ENCODE assay signal across 9 cellular contexts in the genomic region with DNA sequence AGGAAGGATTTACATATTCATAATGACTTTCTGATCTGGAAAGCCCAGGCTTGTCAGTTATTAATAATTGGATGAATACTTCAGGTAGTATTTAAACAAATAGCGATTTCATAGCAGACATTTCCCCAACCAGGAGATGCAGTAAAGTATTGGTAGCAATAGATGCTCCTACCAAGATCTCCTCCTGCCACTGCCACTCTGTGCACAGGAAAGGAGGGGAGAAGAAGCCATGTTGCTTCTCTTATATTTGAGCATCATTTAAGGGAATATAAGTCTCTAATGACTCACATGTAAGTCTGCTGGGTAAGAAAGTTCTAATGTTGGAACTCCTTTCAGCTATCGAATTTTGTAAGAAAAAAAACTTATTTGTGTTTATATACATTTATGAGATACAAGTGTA. TPM values are rescaled to one million over a fixed set of nuclear protein-coding genes. Genes with fewer than 3 reads are reported as not detected.
A peak's percentile ranks its signal among the peaks of the same experiment; 100 is the strongest.
DNase-seq lines count a peak whose midpoint lies in the region; ATAC-seq, FAIRE-seq and TF ChIP-seq lines count a peak whose summit lies in the region.
"Had no signal": no experiment of that assay in that cellular context is flagged by ENCODE, and none has a peak within 500 bp of the region (broad histone marks: within the 10 kb centered on the region; RNA-seq: fewer than 3 reads in every experiment).

No MANE protein-coding gene starts in this region.

- peaks cover 66% of the 10 kb centered on the region for H3K4me1 Mint-ChIP-seq in stimulated activated naive CD8-positive, alpha-beta T cell treated with anti-CD3 and anti-CD28 coated beads, Interleukin-15, Interleukin-2, amounts not matched to agents 100 ng/mL and 50 ng/mL, for 24 hours (ENCODE audit: low read depth)

- no peak; the same call in 1 of the 2 replicates for TF ChIP-seq POLR2A in GM12878 (IDR thresholded peaks at IDR 0.05; ENCODE audit: low read depth, low read length)

- H3K4me1 ChIP-seq in GM12878 (ENCODE audit: control insufficient read depth, insufficient read depth, low read length) (peaks cover 15% of the 10 kb centered on the region; the same call in 1 of the 2 replicates), mucosa of rectum (ENCODE audit: control insufficient read depth in 2 of 2, insufficient read depth in 2 of 2, low read length in 2 of 2) (peaks cover 2 to 6% of the 10 kb centered on the region in 2 donors)

- H3K9me3 ChIP-seq in GM12878 (replicated peaks; ENCODE audit: control insufficient read depth, insufficient read depth, low read length) (no peaks in the 10 kb centered on the region; the same call in 2 of the 3 replicates), mucosa of rectum (ENCODE audit: control insufficient read depth in 2 of 2, low read length in 2 of 2) (no peaks in the 10 kb centered on the region)

- H3K27me3 ChIP-seq in GM12878 (replicated peaks in 1 of 2; ENCODE audit: control insufficient read depth in 2 of 2, insufficient read depth in 2 of 2, low read length in 1 of 2), result no peaks in the 10 kb centered on the region
- H3K27me3 ChIP-seq in mucosa of rectum (ENCODE audit: control insufficient read depth in 2 of 2, insufficient read depth in 2 of 2, low read length in 2 of 2), result no peaks in the 10 kb centered on the region

- H3K27me3 Mint-ChIP-seq in stimulated activated naive CD8-positive, alpha-beta T cell treated with anti-CD3 and anti-CD28 coated beads, Interleukin-15, Interleukin-2, amounts not matched to agents 100 ng/mL and 50 ng/mL, for 24 hours, result no peaks in the 10 kb centered on the region

- H2AFZ ChIP-seq in GM12878 (ENCODE audit: control insufficient read depth, low read depth, low read length), result peak overlapping the region; percentile 12; the same call in 1 of the 2 replicates

- in situ Hi-C loops in GM12878 (cut with MboI), result loop anchor here (5.0 to 10.0 kb wide), 2 partner anchors 177 to 724 kb away; a partner anchor contains a TSS

- TF ChIP-seq RAD21 in GM12878 (IDR thresholded peaks at IDR 0.05; ENCODE audit: insufficient read depth, low read depth, low read length), result no peak

- no peak for FAIRE-seq in GM12878 (lab: Jason Lieb, UNC)

- RAD21 ChIA-PET in GM12878 (lab: Charles Lee; ENCODE audit: unreplicated experiment), result interaction anchor here (1.0 to 3.4 kb wide), 8 partner anchors 11 to 806 kb away, joined by 3 to 39 read pairs (median 4); a partner anchor contains a TSS

- no peak for TF ChIP-seq EP300 in GM12878 (IDR thresholded peaks at IDR 0.05; ENCODE audit: borderline replicate concordance in 1 of 2, control insufficient read depth in 1 of 2, low read depth in 2 of 2, low read length in 2 of 2)

- H3K4me2 ChIP-seq in GM12878 (ENCODE audit: control insufficient read depth, insufficient read depth), result peak overlapping the region; percentile 97

- TF ChIP-seq CTCF in GM12878 (IDR thresholded peaks at IDR 0.05 in 2 of 3, conservative IDR thresholded peaks at IDR 0.05 in 1 of 3; ENCODE audit: control insufficient read depth in 2 of 3, extremely low read depth in 1 of 3, insufficient read depth in 1 of 3, low read depth in 3 of 3, low read length in 3 of 3), result no peak

- no peaks in the 10 kb centered on the region for H3K9me3 Mint-ChIP-seq in stimulated activated naive CD8-positive, alpha-beta T cell treated with anti-CD3 and anti-CD28 coated beads, Interleukin-15, Interleukin-2, amounts not matched to agents 100 ng/mL and 50 ng/mL, for 24 hours

- H3K27ac Mint-ChIP-seq in stimulated activated naive CD8-positive, alpha-beta T cell treated with anti-CD3 and anti-CD28 coated beads, Interleukin-15, Interleukin-2, amounts not matched to agents 100 ng/mL and 50 ng/mL, for 24 hours, result peak overlapping the region; percentile 98

- H3K27ac ChIP-seq in GM12878 (ENCODE audit: control insufficient read depth, insufficient read depth) (peak overlapping the region; percentile 100), mucosa of rectum (ENCODE audit: low read depth in 2 of 2, low read length in 2 of 2) (peak overlapping the region; percentile 82 to 84)

- CTCF ChIA-PET in GM12878 (lab: Yijun Ruan, JAX), result interaction anchor here (0.7 to 4.3 kb wide), 5 partner anchors 9 to 687 kb away, joined by 3 to 37 read pairs (median 11); a partner anchor contains a TSS

- SMC1A ChIA-PET in GM12878 (lab: Charles Lee; ENCODE audit: uncharacterized antibody, unreplicated experiment), result interaction anchor here (0.9 to 3.9 kb wide), 14 partner anchors 9 to 512 kb away, joined by 3 to 32 read pairs (median 5); a partner anchor contains a TSS

- H3K79me2 ChIP-seq in GM12878 (ENCODE audit: control insufficient read depth, insufficient read depth, low read length), result peaks cover 55% of the 10 kb centered on the region

- WGBS in GM12878 (ENCODE audit: insufficient coverage, insufficient replicate concordance, low lambda C conversion rate, missing lambda C conversion rate), result 2% methylated on average over 2 of the region's 2 CpGs

- H3K36me3 Mint-ChIP-seq in stimulated activated naive CD8-positive, alpha-beta T cell treated with anti-CD3 and anti-CD28 coated beads, Interleukin-15, Interleukin-2, amounts not matched to agents 100 ng/mL and 50 ng/mL, for 24 hours (ENCODE audit: low read depth), result peaks cover 60% of the 10 kb centered on the region

- no peak for DNase-seq in stimulated activated naive CD8-positive, alpha-beta T cell treated with anti-CD3 and anti-CD28 coated beads, Interleukin-15, Interleukin-2, amounts not matched to agents 100 U/mL and 50 U/mL, for 24 hours
- DNase-seq in GM12878 (ENCODE audit: low read depth, low spot score), result no peak
- no peak for DNase-seq in GF-D8 (lab: John Stamatoyannopoulos, UW)
- DNase-seq in nucleus accumbens (lab: John Stamatoyannopoulos, UW), result no peak
- no peak for DNase-seq in ecto neural progenitor cell (ENCODE audit: low spot score)
- DNase-seq in NCI-H345 (lab: John Stamatoyannopoulos, UW), result no peak

- peak overlapping the region; percentile 95 for H3K4me3 Mint-ChIP-seq in stimulated activated naive CD8-positive, alpha-beta T cell treated with anti-CD3 and anti-CD28 coated beads, Interleukin-15, Interleukin-2, amounts not matched to agents 100 ng/mL and 50 ng/mL, for 24 hours

- intact Hi-C loops in GM12878 (cut with micrococcal nuclease; ENCODE audit: unreplicated experiment), result loop anchor here (1.0 to 2.0 kb wide), 3 partner anchors 68 to 724 kb away; a partner anchor contains a TSS

- ATAC-seq in stimulated activated naive CD8-positive, alpha-beta T cell treated with anti-CD3 and anti-CD28 coated beads, Interleukin-15, Interleukin-2, amounts not matched to agents 100 U/mL and 50 U/mL, for 24 hours, result no peak
- ATAC-seq in GM12878, result peak; percentile 25

- H4K20me1 ChIP-seq in GM12878 (ENCODE audit: control insufficient read depth, insufficient read depth), result no peaks in the 10 kb centered on the region

- no TSS peak for BruUV-seq in GM12878 (replicated peaks; lab: Mats Ljungman, UMichigan)

- H3K4me3 ChIP-seq in GM12878, result peak overlapping the region; percentile 91
- peak overlapping the region; percentile 66 to 84 for H3K4me3 ChIP-seq in mucosa of rectum (ENCODE audit: low read length in 2 of 2)

- H3K36me3 ChIP-seq in GM12878 (ENCODE audit: control insufficient read depth in 2 of 2, insufficient read depth in 2 of 2, low read length in 1 of 2) (peaks cover 0 to 4% of the 10 kb centered on the region in 2 experiments; a peak in 1 of 4 replicates), mucosa of rectum (ENCODE audit: control insufficient read depth in 2 of 2, insufficient read depth in 2 of 2, low read length in 2 of 2) (no peaks in the 10 kb centered on the region)

- peak overlapping the region; percentile 99 for H3K9ac ChIP-seq in GM12878 (ENCODE audit: control insufficient read depth, insufficient read depth, low read length)
- H3K9ac ChIP-seq in mucosa of rectum (ENCODE audit: low read depth in 1 of 2, low read length in 2 of 2), result peak overlapping the region; percentile 64 to 66

- POLR2A ChIA-PET in GM12878 (lab: Charles Lee), result interaction anchor here (0.8 to 4.5 kb wide), 6 partner anchors 9 to 177 kb away, joined by 3 to 46 read pairs (median 6); a partner anchor contains a TSS

TF ChIP-seq in GM12878, 131 proteins besides CTCF, POLR2A, EP300 and RAD21:
- TF ChIP-seq ZBED1 (IDR thresholded peaks at IDR 0.05; ENCODE audit: borderline replicate concordance), result peak; percentile 18; the same call in 1 of the 2 replicates
- peak; percentile 3; the same call in 1 of the 2 replicates for TF ChIP-seq POLR2AphosphoS5 (IDR thresholded peaks at IDR 0.05; ENCODE audit: low read length)
- 0 out of 2 replicates have a peak, but pooled peaks have one; percentile 6 for TF ChIP-seq NFIC (IDR thresholded peaks at IDR 0.05; ENCODE audit: low read depth, low read length)
- TF ChIP-seq, protein P1, sequence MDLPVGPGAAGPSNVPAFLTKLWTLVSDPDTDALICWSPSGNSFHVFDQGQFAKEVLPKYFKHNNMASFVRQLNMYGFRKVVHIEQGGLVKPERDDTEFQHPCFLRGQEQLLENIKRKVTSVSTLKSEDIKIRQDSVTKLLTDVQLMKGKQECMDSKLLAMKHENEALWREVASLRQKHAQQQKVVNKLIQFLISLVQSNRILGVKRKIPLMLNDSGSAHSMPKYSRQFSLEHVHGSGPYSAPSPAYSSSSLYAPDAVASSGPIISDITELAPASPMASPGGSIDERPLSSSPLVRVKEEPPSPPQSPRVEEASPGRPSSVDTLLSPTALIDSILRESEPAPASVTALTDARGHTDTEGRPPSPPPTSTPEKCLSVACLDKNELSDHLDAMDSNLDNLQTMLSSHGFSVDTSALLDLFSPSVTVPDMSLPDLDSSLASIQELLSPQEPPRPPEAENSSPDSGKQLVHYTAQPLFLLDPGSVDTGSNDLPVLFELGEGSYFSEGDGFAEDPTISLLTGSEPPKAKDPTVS (IDR thresholded peaks at IDR 0.05; ENCODE audit: low read depth, low read length), result no peak
- TF ChIP-seq SUZ12 (IDR thresholded peaks at IDR 0.05; ENCODE audit: unreplicated experiment), result no peak
- TF ChIP-seq RFX5 (IDR thresholded peaks at IDR 0.05; ENCODE audit: low read depth, low read length), result no peak
- TF ChIP-seq PAX8 (IDR thresholded peaks at IDR 0.05), result 0 out of 2 replicates have a peak, but pooled peaks have one; percentile 36
- no peak for TF ChIP-seq HDAC6 (IDR thresholded peaks at IDR 0.05; ENCODE audit: unreplicated experiment)

RNA-seq across cellular contexts. Expression of a gene that starts 0.4 kb away (rescaled TPM):
- 152 and 157 TPM in 2 replicates for total RNA-seq in GM12878 (2013; cell fraction: nucleolus; rRNA removed)
- total RNA-seq in GM12878 (2014; rRNA removed) (147 and 155 TPM in 2 replicates), GM12878 (2014; rRNA removed; fragmentation: Illumina TruSeq; extraction: Trizol) (120 and 123 TPM in 2 replicates), GM12878 (2021) (185 and 196 TPM in 2 replicates)
- polyA plus RNA-seq in GM12878 (2011; ENCODE audit: low read depth), result 119 TPM
- polyA plus RNA-seq in GM12878 (2011; rRNA removed) (375 and 581 TPM in 2 replicates), GM12878 (2014; fragmentation: Illumina TruSeq; extraction: Trizol) (366 and 473 TPM in 2 replicates), GM12878 (2014; fragmentation: Nextera tagmentation; extraction: Ambion mirVana) (100 to 1,000 TPM; 191 to 255 TPM), GM12878 (2014; rRNA removed) (188 and 232 TPM in 2 replicates), GM12878 (2016; fragmentation: Nextera tagmentation; extraction: Ambion mirVana) (100 to 1,000 TPM; 149 to 165 TPM)
- 144 and 189 TPM in 2 replicates for polyA plus RNA-seq in GM12878 (2011; cell fraction: cytosol; rRNA removed)
- polyA plus RNA-seq in GM12878 (2011; cell fraction: nucleus; rRNA removed), result 193 and 199 TPM in 2 replicates
- 175 and 215 TPM in 2 replicates for polyA plus RNA-seq in GM12878 (2012)
- 163 and 190 TPM in 2 replicates for polyA minus RNA-seq in GM12878 (2011; rRNA and poly(A)+ RNA removed)
- polyA minus RNA-seq in GM12878 (2011; cell fraction: cytosol; rRNA and poly(A)+ RNA removed), result 90.2 and 92.9 TPM in 2 replicates
- 119 and 143 TPM in 2 replicates for polyA minus RNA-seq in GM12878 (2011; cell fraction: nucleus; rRNA and poly(A)+ RNA removed)
- total RNA-seq: G401 had no signal
